11 cellular contexts compared by ENCODE assay signal in the genomic region with DNA sequence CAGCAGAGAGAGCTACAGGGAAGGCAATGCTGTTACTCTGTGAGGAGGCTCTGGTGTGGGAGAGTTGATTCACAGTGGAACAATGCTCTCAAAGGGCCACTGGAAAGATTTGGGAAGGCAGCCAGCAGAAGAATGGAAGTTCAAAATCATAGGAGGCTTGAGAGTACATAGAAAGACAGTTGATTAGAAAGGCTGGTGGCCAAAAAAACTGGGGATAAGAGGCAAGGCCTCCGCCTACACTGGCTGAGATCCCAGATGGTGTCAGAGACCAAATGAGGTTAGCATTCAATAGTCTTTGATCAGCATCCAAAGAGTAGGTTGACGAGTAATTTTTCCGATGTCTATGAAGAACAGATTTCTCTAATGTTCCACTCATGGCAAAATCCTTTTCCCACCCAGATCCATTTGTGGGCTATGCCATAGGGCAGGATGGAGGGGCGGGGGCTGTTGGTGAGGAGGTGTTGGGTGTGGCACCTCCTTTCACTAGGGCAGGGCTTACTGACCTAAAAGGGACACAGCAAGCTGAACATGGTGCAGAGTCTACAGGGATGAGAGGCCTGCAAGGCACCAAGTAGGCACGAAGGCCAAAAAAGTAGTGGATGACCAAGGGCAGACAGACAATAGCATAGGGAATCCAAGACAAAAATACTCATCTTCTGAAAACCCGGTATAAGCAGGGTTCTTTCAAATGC. TPM values are rescaled to one million over a fixed set of nuclear protein-coding genes. Genes with fewer than 3 reads are reported as not detected.
DNase-seq lines count a peak whose midpoint lies in the region; ATAC-seq and TF ChIP-seq lines count a peak whose summit lies in the region.
"Had no signal": no experiment of that assay in that cellular context is flagged by ENCODE, and none has a peak within 500 bp of the region (broad histone marks: within the 10 kb centered on the region; RNA-seq: fewer than 3 reads in every experiment).

No MANE protein-coding gene starts in this region.

- no peaks in the 10 kb centered on the region for H3K9me3 Mint-ChIP-seq in H9
- H3K9me3 Mint-ChIP-seq: activated naive CD8-positive, alpha-beta T cell treated with anti-CD3 and anti-CD28 coated beads for 36 hours; stimulated activated memory B cell treated with anti-CD40 and anti-IgM and Interleukin-4, amounts not matched to agents 10 μg/mL and 1 μg/mL and 100 μg/mL, for 72 hours had no signal

- H3K27ac ChIP-seq in H9 (ENCODE audit: insufficient read length, low read depth, low read length), result no peak overlapping the region

- H3K14ac ChIP-seq in H9 (ENCODE audit: insufficient read depth, low read length), result no peak overlapping the region

- H3K4me1 ChIP-seq in H9 (ENCODE audit: insufficient read depth, low read length), result no peaks in the 10 kb centered on the region

- no peak overlapping the region for H2BK20ac ChIP-seq in H9 (ENCODE audit: low read depth, low read length, poor library complexity, severe bottlenecking)

- H3K23me2 ChIP-seq in H9 (ENCODE audit: insufficient read length, low read depth, low read length, poor library complexity, severe bottlenecking), result no peaks in the 10 kb centered on the region

- H3K79me1 ChIP-seq in H9 (ENCODE audit: insufficient read depth, low read depth, low read length, poor library complexity, severe bottlenecking), result no peaks in the 10 kb centered on the region

- no peak overlapping the region for H2AFZ ChIP-seq in H9 (ENCODE audit: low read length)

- no peaks in the 10 kb centered on the region; the same call in 1 of the 2 replicates for H3K27me3 Mint-ChIP-seq in H9 (ENCODE audit: low read depth)
- H3K27me3 Mint-ChIP-seq: activated naive CD8-positive, alpha-beta T cell treated with anti-CD3 and anti-CD28 coated beads for 36 hours; stimulated activated memory B cell treated with anti-CD40 and anti-IgM and Interleukin-4, amounts not matched to agents 10 μg/mL and 1 μg/mL and 100 μg/mL, for 72 hours had no signal

- H2BK12ac ChIP-seq in H9 (ENCODE audit: insufficient read length, low read depth, low read length), result no peak overlapping the region

- H4K5ac ChIP-seq in H9 (ENCODE audit: insufficient read length, low read depth, low read length), result no peak overlapping the region

- DNase-seq in AG08396 (ENCODE audit: low spot score) (peak; percentile 30), LHCN-M2 (ENCODE audit: low read depth) (peak; percentile 75), amniotic epithelial cell (ENCODE audit: low read depth) (peak; percentile 14), left colon (no peak), H9 (no peak), SIG-M5 (lab: John Stamatoyannopoulos, UW) (no peak), T-helper 1 cell (no peak)
- DNase-seq: activated naive CD8-positive, alpha-beta T cell treated with anti-CD3 and anti-CD28 coated beads for 36 hours; C1 segment of cervical spinal cord had no signal

- H4K20me1 ChIP-seq in H9 (ENCODE audit: control insufficient read depth, insufficient read depth, insufficient read length), result no peaks in the 10 kb centered on the region

- H3K18ac ChIP-seq in H9 (ENCODE audit: insufficient read length, low read depth, low read length), result no peak overlapping the region

- H2BK15ac ChIP-seq in H9 (ENCODE audit: low read depth, low read length), result no peak overlapping the region

- no peak overlapping the region for H3K4me3 Mint-ChIP-seq in H9
- H3K4me3 Mint-ChIP-seq: activated naive CD8-positive, alpha-beta T cell treated with anti-CD3 and anti-CD28 coated beads for 36 hours; stimulated activated memory B cell treated with anti-CD40 and anti-IgM and Interleukin-4, amounts not matched to agents 10 μg/mL and 1 μg/mL and 100 μg/mL, for 72 hours had no signal

- no peaks in the 10 kb centered on the region for H3K27me3 ChIP-seq in H9 (ENCODE audit: insufficient read depth, low read length)

- WGBS in H9 (ENCODE audit: extremely low coverage, insufficient read length, low lambda C conversion rate), result no CpG with 5 or more reads among the region's 6 CpGs

- no peak overlapping the region for H4K91ac ChIP-seq in H9 (ENCODE audit: insufficient read length, low read depth, low read length)

- H3K4me2 ChIP-seq in H9 (ENCODE audit: insufficient read depth, insufficient read length, low read length), result no peak overlapping the region

- no peaks in the 10 kb centered on the region; the same call in 1 of the 2 replicates for H3K79me2 ChIP-seq in H9 (ENCODE audit: insufficient read depth, low read length)

- no peak overlapping the region for H2BK5ac ChIP-seq in H9 (ENCODE audit: insufficient read length, low read length)

- H3T11ph ChIP-seq in H9 (ENCODE audit: low read length), result no peak overlapping the region

- H3K4ac ChIP-seq in H9 (ENCODE audit: low read depth, low read length), result no peak overlapping the region

- no peak overlapping the region for H3K27ac Mint-ChIP-seq in H9
- H3K27ac Mint-ChIP-seq: activated naive CD8-positive, alpha-beta T cell treated with anti-CD3 and anti-CD28 coated beads for 36 hours; stimulated activated memory B cell treated with anti-CD40 and anti-IgM and Interleukin-4, amounts not matched to agents 10 μg/mL and 1 μg/mL and 100 μg/mL, for 72 hours had no signal

- H3K56ac ChIP-seq in H9 (ENCODE audit: insufficient read length, low read depth, low read length), result no peak overlapping the region

- H3K23ac ChIP-seq in H9 (ENCODE audit: insufficient read length, low read depth, low read length), result no peak overlapping the region

- TF ChIP-seq CTCF in H9 (conservative IDR thresholded peaks at IDR 0.05), result no peak

- H3K36me3 Mint-ChIP-seq in H9 (ENCODE audit: insufficient read depth in 1 of 3, low read depth in 3 of 3), result no peaks in the 10 kb centered on the region
- H3K36me3 Mint-ChIP-seq: activated naive CD8-positive, alpha-beta T cell treated with anti-CD3 and anti-CD28 coated beads for 36 hours had no signal

- H3K9me3 ChIP-seq in H9 (ENCODE audit: control insufficient read depth, low read depth, low read length), result no peaks in the 10 kb centered on the region

- 0 out of 4 replicates have a peak, but pooled peaks cover 0 to 3% of the 10 kb centered on the region in 2 experiments for H3K4me1 Mint-ChIP-seq in H9

- no peak overlapping the region for H2BK120ac ChIP-seq in H9 (ENCODE audit: low read depth, low read length, poor library complexity, severe bottlenecking)

- no peak overlapping the region for H2AK5ac ChIP-seq in H9 (ENCODE audit: insufficient read length, low read length)

- no peak overlapping the region for H3K9ac ChIP-seq in H9 (ENCODE audit: extremely low read depth, insufficient read length, low read length)

- peak; percentile 27 for ATAC-seq in left colon
- no peak for ATAC-seq in GM19397 (IDR thresholded peaks at IDR 0.05; ENCODE audit: unreplicated experiment)

- H4K8ac ChIP-seq in H9 (replicated peaks; ENCODE audit: insufficient read length, low read depth, low read length), result no peak overlapping the region

- intact Hi-C loops in left colon (cut with DNase I, micrococcal nuclease), result no loop called here

RNA-seq across cellular contexts. Expression of a gene that starts 15.1 kb away (rescaled TPM):
- 6.8 and 7.3 TPM in 2 replicates for total RNA-seq in LHCN-M2 (2014; rRNA removed)
- 1.7 TPM for polyA plus RNA-seq in LHCN-M2 (2012)
- 1 to 10 TPM; 3.1 to 3.6 TPM for total RNA-seq in left colon
- total RNA-seq in H9 (2021), result 1.7 and 1.8 TPM in 2 replicates

Comparison
In these comparisons a context has a peak if more than half of its experiments do, and no peak if none do; other contexts are left out.
1. DNase-seq: peak in AG08396 (single experiment), LHCN-M2 (single experiment) and amniotic epithelial cell (single experiment); none in left colon (0 of 2), H9 (single experiment), SIG-M5 (single experiment) and T-helper 1 cell (0 of 5).